In the genomic region with DNA sequence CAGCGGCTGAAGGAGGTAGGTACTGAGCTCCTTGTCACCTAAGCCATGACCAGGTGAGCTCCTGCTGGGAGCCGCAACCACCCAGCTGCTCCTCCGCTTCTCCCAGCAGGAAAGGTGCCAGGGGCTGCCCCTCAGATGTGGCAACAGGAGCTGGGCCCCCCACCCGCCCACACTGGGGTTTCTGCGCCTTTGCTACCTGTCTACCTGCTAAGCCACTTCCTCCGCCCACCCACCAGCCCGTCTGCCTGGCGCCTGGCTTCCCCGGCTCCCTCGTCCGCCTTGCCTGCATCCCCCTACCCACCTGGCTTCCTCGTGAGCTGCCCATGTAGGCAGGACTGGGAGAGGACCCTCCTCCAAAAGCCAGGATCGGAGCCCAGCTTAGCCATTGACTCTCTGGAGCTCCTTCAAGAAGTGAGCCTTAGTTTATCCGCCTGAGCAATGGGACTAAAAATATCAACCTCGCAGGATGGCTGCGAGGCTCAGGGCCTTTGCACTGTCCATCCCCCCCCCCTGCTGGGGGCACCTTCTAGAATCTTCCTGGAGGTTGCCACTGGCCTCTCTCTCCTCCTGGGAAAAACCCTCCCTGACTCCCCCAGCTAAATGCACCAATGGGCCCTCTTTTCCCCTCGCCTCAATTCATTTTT, we compare ENCODE assay signal across 18 cellular contexts. TPM values are rescaled to one million over a fixed set of nuclear protein-coding genes. Genes with fewer than 3 reads are reported as not detected.
DNase-seq lines count a peak whose midpoint lies in the region; ATAC-seq and TF ChIP-seq lines count a peak whose summit lies in the region.
"Had no signal": no experiment of that assay in that cellular context is flagged by ENCODE, and none has a peak within 500 bp of the region (broad histone marks: within the 10 kb centered on the region; RNA-seq: fewer than 3 reads in every experiment).

No MANE protein-coding gene starts in this region.

- H3K4me2 ChIP-seq in hepatocyte, result no peak overlapping the region

- intact Hi-C loops in head of caudate nucleus (cut with DNase I), result no loop called here

- DNase-seq in RWPE2 (ENCODE audit: low spot score) (peak; percentile 55), head of caudate nucleus (no peak), hepatocyte (ENCODE audit: low spot score) (no peak), DMS153 treated with DMSO at 0.1 percent for 48 hours (lab: John Stamatoyannopoulos, UW; ENCODE audit: unreplicated experiment) (no peak), GM19240 (ENCODE audit: insufficient read length, low spot score) (no peak)
- DNase-seq in activated CD8-positive, alpha-beta T cell treated with anti-CD3 and anti-CD28 coated beads, Interleukin-2, amount 10 ng/mL, durations not matched to agents 7 days and 5 days, result peak; percentile 31
- DNase-seq in activated naive CD8-positive, alpha-beta T cell treated with anti-CD3 and anti-CD28 coated beads, Interleukin-2, amount 10 ng/mL, durations not matched to agents 7 days and 5 days, result no peak
- peak in 2 of 3 donors; percentile 9 to 24 for DNase-seq in stimulated activated CD4-positive, alpha-beta T cell treated with anti-CD3 and anti-CD28 coated beads, TNF-alpha, amount 100 ng/mL, for 1 hour (ENCODE audit: low read depth in 3 of 3, low spot score in 1 of 3)
- DNase-seq: amygdala, BE2C, DMS79 treated with DMSO at 0.1 percent for 48 hours, erythroblast, H7, Kasumi-1, NCI-H1436, NCI-H446 treated with DMSO at 0.1 percent for 48 hours had no signal

- H3K27me3 ChIP-seq in RWPE2 (ENCODE audit: insufficient read depth, poor library complexity, severe bottlenecking) (no peaks in the 10 kb centered on the region), hepatocyte (no peaks in the 10 kb centered on the region)
- H3K27me3 ChIP-seq: BE2C had no signal

- H3K27ac ChIP-seq in RWPE2 (ENCODE audit: poor library complexity, severe bottlenecking) (no peak overlapping the region), hepatocyte (no peak overlapping the region)

- H4K20me1 ChIP-seq in hepatocyte (ENCODE audit: insufficient read depth, poor library complexity, severe bottlenecking), result no peaks in the 10 kb centered on the region

- no peak overlapping the region for H3K4me3 Mint-ChIP-seq in activated CD8-positive, alpha-beta T cell treated with anti-CD3 and anti-CD28 coated beads, Interleukin-2, amount 10 ng/mL, durations not matched to agents 7 days and 5 days
- peak overlapping the region; percentile 48 for H3K4me3 Mint-ChIP-seq in activated naive CD8-positive, alpha-beta T cell treated with anti-CD3 and anti-CD28 coated beads, Interleukin-2, amount 10 ng/mL, durations not matched to agents 7 days and 5 days
- H3K4me3 Mint-ChIP-seq: type B pancreatic cell had no signal

- H3K36me3 ChIP-seq in RWPE2 (ENCODE audit: low read depth) (no peaks in the 10 kb centered on the region), hepatocyte (replicated peaks; ENCODE audit: insufficient read depth, low read depth) (no peaks in the 10 kb centered on the region)
- H3K36me3 ChIP-seq: BE2C had no signal

- POLR2A ChIA-PET in activated CD8-positive, alpha-beta T cell treated with anti-CD3 and anti-CD28 coated beads, Interleukin-2, amount 10 ng/mL, durations not matched to agents 7 days and 5 days (lab: Charles Lee), result interaction anchor here (0.6 kb wide), 1 partner anchor 1430 kb away, joined by 4 read pairs; no protein-coding TSS in a partner anchor
- POLR2A ChIA-PET in activated naive CD8-positive, alpha-beta T cell treated with anti-CD3 and anti-CD28 coated beads, Interleukin-2, amount 10 ng/mL, durations not matched to agents 7 days and 5 days (lab: Charles Lee), result interaction anchor here (0.6 to 2.2 kb wide), 7 partner anchors 15 to 70 kb away, joined by 3 to 21 read pairs (median 4); a partner anchor contains a TSS

- no peaks in the 10 kb centered on the region for H3K9me3 Mint-ChIP-seq in activated CD8-positive, alpha-beta T cell treated with anti-CD3 and anti-CD28 coated beads, Interleukin-2, amount 10 ng/mL, durations not matched to agents 7 days and 5 days (ENCODE audit: insufficient read depth)
- no peaks in the 10 kb centered on the region for H3K9me3 Mint-ChIP-seq in activated naive CD8-positive, alpha-beta T cell treated with anti-CD3 and anti-CD28 coated beads, Interleukin-2, amount 10 ng/mL, durations not matched to agents 7 days and 5 days
- H3K9me3 Mint-ChIP-seq: type B pancreatic cell had no signal

- 97% methylated on average over 17 of the region's 17 CpGs for WGBS in hepatocyte (ENCODE audit: low lambda C conversion rate, missing lambda C conversion rate)

- CTCF ChIA-PET in activated CD8-positive, alpha-beta T cell treated with anti-CD3 and anti-CD28 coated beads, Interleukin-2, amount 10 ng/mL, durations not matched to agents 7 days and 5 days (lab: Charles Lee), result interaction anchor here (2.1 to 3.7 kb wide), 2 partner anchors 21 to 114 kb away, joined by 12 to 13 read pairs; no protein-coding TSS in a partner anchor

- H3K36me3 Mint-ChIP-seq in activated CD8-positive, alpha-beta T cell treated with anti-CD3 and anti-CD28 coated beads, Interleukin-2, amount 10 ng/mL, durations not matched to agents 7 days and 5 days (ENCODE audit: low read depth), result peaks cover 3% of the 10 kb centered on the region
- H3K36me3 Mint-ChIP-seq in activated naive CD8-positive, alpha-beta T cell treated with anti-CD3 and anti-CD28 coated beads, Interleukin-2, amount 10 ng/mL, durations not matched to agents 7 days and 5 days, result no peaks in the 10 kb centered on the region
- H3K36me3 Mint-ChIP-seq: type B pancreatic cell had no signal

- TF ChIP-seq CTCF in RWPE2 (IDR thresholded peaks at IDR 0.05; ENCODE audit: poor library complexity, severe bottlenecking) (no peak), hepatocyte (IDR thresholded peaks at IDR 0.05; ENCODE audit: poor library complexity) (no peak)

- H3K27me3 Mint-ChIP-seq in activated CD8-positive, alpha-beta T cell treated with anti-CD3 and anti-CD28 coated beads, Interleukin-2, amount 10 ng/mL, durations not matched to agents 7 days and 5 days (ENCODE audit: low read depth), result peaks cover 33% of the 10 kb centered on the region
- H3K27me3 Mint-ChIP-seq in activated naive CD8-positive, alpha-beta T cell treated with anti-CD3 and anti-CD28 coated beads, Interleukin-2, amount 10 ng/mL, durations not matched to agents 7 days and 5 days, result peaks cover 45% of the 10 kb centered on the region

- H2AFZ ChIP-seq in hepatocyte, result no peak overlapping the region

- no peak overlapping the region for H3K4me3 ChIP-seq in RWPE2 (ENCODE audit: severe bottlenecking)
- no peak overlapping the region for H3K4me3 ChIP-seq in hepatocyte

- H3K4me1 Mint-ChIP-seq in activated CD8-positive, alpha-beta T cell treated with anti-CD3 and anti-CD28 coated beads, Interleukin-2, amount 10 ng/mL, durations not matched to agents 7 days and 5 days (ENCODE audit: low read depth), result peaks cover 49% of the 10 kb centered on the region
- peaks cover 36% of the 10 kb centered on the region for H3K4me1 Mint-ChIP-seq in activated naive CD8-positive, alpha-beta T cell treated with anti-CD3 and anti-CD28 coated beads, Interleukin-2, amount 10 ng/mL, durations not matched to agents 7 days and 5 days

- H3K27ac Mint-ChIP-seq in activated CD8-positive, alpha-beta T cell treated with anti-CD3 and anti-CD28 coated beads, Interleukin-2, amount 10 ng/mL, durations not matched to agents 7 days and 5 days, result no peak overlapping the region
- H3K27ac Mint-ChIP-seq in activated naive CD8-positive, alpha-beta T cell treated with anti-CD3 and anti-CD28 coated beads, Interleukin-2, amount 10 ng/mL, durations not matched to agents 7 days and 5 days, result no peak overlapping the region
- H3K27ac Mint-ChIP-seq: type B pancreatic cell had no signal

- H3K4me1 ChIP-seq in RWPE2 (ENCODE audit: insufficient read depth, poor library complexity, severe bottlenecking) (no peaks in the 10 kb centered on the region), hepatocyte (ENCODE audit: insufficient read depth) (peaks cover 3% of the 10 kb centered on the region)
- H3K4me1 ChIP-seq: BE2C had no signal

- H3K9me2 ChIP-seq in hepatocyte (replicated peaks; ENCODE audit: insufficient read depth), result no peaks in the 10 kb centered on the region

- H3K9me3 ChIP-seq in RWPE2 (ENCODE audit: severe bottlenecking) (no peaks in the 10 kb centered on the region), hepatocyte (ENCODE audit: low read depth) (no peaks in the 10 kb centered on the region)
- H3K9me3 ChIP-seq: BE2C had no signal

- no peaks in the 10 kb centered on the region for H3K79me2 ChIP-seq in hepatocyte

- no peak for ATAC-seq in RWPE2 (ENCODE audit: low read depth)
- no peak for ATAC-seq in activated CD8-positive, alpha-beta T cell treated with anti-CD3 and anti-CD28 coated beads, Interleukin-2, amount 10 ng/mL, durations not matched to agents 7 days and 5 days
- ATAC-seq in activated naive CD8-positive, alpha-beta T cell treated with anti-CD3 and anti-CD28 coated beads, Interleukin-2, amount 10 ng/mL, durations not matched to agents 7 days and 5 days (ENCODE audit: low read depth), result no peak
- ATAC-seq: activated CD4-positive, CD25-positive, alpha-beta regulatory T cell treated with anti-CD3 and anti-CD28 coated beads, Interleukin-2, amount 50 U/mL, for 24 hours had no signal

RNA-seq across cellular contexts. Expression of a gene that starts 55.8 kb away (rescaled TPM):
- total RNA-seq in activated CD8-positive, alpha-beta T cell treated with anti-CD3 and anti-CD28 coated beads, Interleukin-2, amount 10 ng/mL, durations not matched to agents 7 days and 5 days, result 100 to 1,000 TPM in 1 of 2 experiments, 10 to 100 TPM in 1; 96.0 to 100 TPM
- total RNA-seq in activated naive CD8-positive, alpha-beta T cell treated with anti-CD3 and anti-CD28 coated beads, Interleukin-2, amount 10 ng/mL, durations not matched to agents 7 days and 5 days, result 100 to 1,000 TPM; 172 to 193 TPM
- 3.0 and 4.5 TPM in 2 replicates for total RNA-seq in hepatocyte
- 27.7 and 40.9 TPM in 2 replicates for polyA plus RNA-seq in hepatocyte
- total RNA-seq: H7 had no signal

Comparison
In these comparisons a context has a peak if more than half of its experiments do, and no peak if none do; other contexts are left out.
1. DNase-seq: peak in RWPE2 (single experiment), activated CD8-positive, alpha-beta T cell treated with anti-CD3 and anti-CD28 coated beads, Interleukin-2, amount 10 ng/mL, durations not matched to agents 7 days and 5 days (single experiment) and stimulated activated CD4-positive, alpha-beta T cell treated with anti-CD3 and anti-CD28 coated beads, TNF-alpha, amount 100 ng/mL, for 1 hour (2 of 3); none in activated naive CD8-positive, alpha-beta T cell treated with anti-CD3 and anti-CD28 coated beads, Interleukin-2, amount 10 ng/mL, durations not matched to agents 7 days and 5 days (single experiment), head of caudate nucleus (0 of 42), hepatocyte (single experiment), DMS153 treated with DMSO at 0.1 percent for 48 hours (single experiment) and GM19240 (single experiment).
2. RNA of a gene that starts 55.8 kb away (total RNA-seq): 172 to 193 TPM in activated naive CD8-positive, alpha-beta T cell treated with anti-CD3 and anti-CD28 coated beads, Interleukin-2, amount 10 ng/mL, durations not matched to agents 7 days and 5 days and 96.0 to 100 TPM in activated CD8-positive, alpha-beta T cell treated with anti-CD3 and anti-CD28 coated beads, Interleukin-2, amount 10 ng/mL, durations not matched to agents 7 days and 5 days; 3.0 to 4.5 TPM in hepatocyte; every median in the first group is over 10 times any median in the second.